In the genomic region with DNA sequence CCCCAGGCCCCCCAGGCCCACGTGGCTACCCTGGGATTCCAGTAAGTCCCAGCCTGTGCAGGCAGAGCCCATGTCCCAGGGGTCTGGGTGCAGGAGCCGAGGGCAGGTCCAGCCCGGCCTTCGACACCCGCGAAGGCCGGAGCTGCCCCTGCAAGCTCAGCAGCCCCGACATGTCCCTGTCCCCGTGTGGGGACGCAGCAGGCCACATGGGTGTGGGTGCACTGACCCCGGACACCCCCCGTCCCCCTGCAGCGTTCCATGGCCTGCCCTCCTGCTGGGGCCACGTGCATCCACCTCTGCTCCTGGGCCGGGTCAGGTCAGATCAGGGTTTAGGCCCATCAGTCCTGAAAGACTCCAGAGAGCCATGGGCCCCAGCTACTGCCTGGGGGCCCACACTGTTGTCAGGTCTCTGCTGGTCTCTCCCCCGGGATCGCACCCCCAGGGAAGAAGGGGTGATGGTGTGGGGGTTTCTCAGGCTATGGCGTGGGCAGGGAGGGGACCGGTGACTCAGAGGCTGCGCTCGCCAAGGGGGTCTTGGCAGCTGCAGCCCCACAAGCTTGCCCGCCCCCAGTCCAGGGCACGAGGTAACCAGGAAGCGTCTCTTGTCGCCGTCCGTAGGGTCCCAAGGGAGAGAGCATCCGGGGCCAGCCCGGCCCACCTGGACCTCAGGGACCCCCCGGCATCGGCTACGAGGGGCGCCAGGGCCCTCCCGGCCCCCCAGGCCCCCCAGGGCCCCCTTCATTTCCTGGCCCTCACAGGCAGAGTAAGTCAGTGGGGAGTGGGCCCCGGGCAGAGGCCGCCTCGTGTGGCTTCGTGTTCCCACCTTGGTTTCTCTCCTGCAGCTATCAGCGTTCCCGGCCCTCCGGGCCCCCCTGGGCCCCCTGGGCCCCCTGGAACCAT, we compare ENCODE assay signal across 19 cellular contexts. TPM values are rescaled to one million over a fixed set of nuclear protein-coding genes. Genes with fewer than 3 reads are reported as not detected.
A peak's percentile ranks its signal among the peaks of the same experiment; 100 is the strongest.
DNase-seq lines count a peak whose midpoint lies in the region; ATAC-seq and TF ChIP-seq lines count a peak whose summit lies in the region.
"Had no signal": no experiment of that assay in that cellular context is flagged by ENCODE, and none has a peak within 500 bp of the region (broad histone marks: within the 10 kb centered on the region; RNA-seq: fewer than 3 reads in every experiment).

No MANE protein-coding gene starts in this region.

- no peaks in the 10 kb centered on the region for H3K27me3 Mint-ChIP-seq in chondrocyte (ENCODE audit: low read depth)
- no peaks in the 10 kb centered on the region for H3K27me3 Mint-ChIP-seq in activated naive CD8-positive, alpha-beta T cell treated with anti-CD3 and anti-CD28 coated beads for 36 hours
- H3K27me3 Mint-ChIP-seq: activated CD4-positive, alpha-beta T cell treated with anti-CD3 and anti-CD28 coated beads, Interleukin-2, amount 10 ng/mL, durations not matched to agents 7 days and 5 days; activated naive CD4-positive, alpha-beta T cell treated with anti-CD3 and anti-CD28 coated beads, Interleukin-2, amount 50 U/mL, for 24 hours; activated T-helper 17 cell treated with anti-CD3 and anti-CD28 coated beads, Interleukin-2, amount 50 U/mL, for 72 hours; CD4-positive, alpha-beta T cell; central memory CD8-positive, alpha-beta T cell; naive thymus-derived CD4-positive, alpha-beta T cell had no signal

- 80 to 85% (median 81%) methylated on average over 28 to 41 of the region's 41 CpGs for WGBS in psoas muscle, 3 donors

- peaks cover 15% of the 10 kb centered on the region for H3K36me3 Mint-ChIP-seq in chondrocyte (ENCODE audit: low read depth)
- peaks cover 1% of the 10 kb centered on the region for H3K36me3 Mint-ChIP-seq in activated naive CD8-positive, alpha-beta T cell treated with anti-CD3 and anti-CD28 coated beads for 36 hours

- no peak overlapping the region for H3K4me3 Mint-ChIP-seq in chondrocyte (ENCODE audit: unreplicated experiment)
- no peak overlapping the region for H3K4me3 Mint-ChIP-seq in activated naive CD8-positive, alpha-beta T cell treated with anti-CD3 and anti-CD28 coated beads for 36 hours
- H3K4me3 Mint-ChIP-seq: activated CD4-positive, alpha-beta T cell treated with anti-CD3 and anti-CD28 coated beads, Interleukin-2, amount 10 ng/mL, durations not matched to agents 7 days and 5 days; activated naive CD4-positive, alpha-beta T cell treated with anti-CD3 and anti-CD28 coated beads, Interleukin-2, amount 50 U/mL, for 24 hours; activated T-helper 17 cell treated with anti-CD3 and anti-CD28 coated beads, Interleukin-2, amount 50 U/mL, for 72 hours; CD4-positive, alpha-beta T cell; central memory CD8-positive, alpha-beta T cell; naive thymus-derived CD4-positive, alpha-beta T cell had no signal

- no peak overlapping the region for H3K27ac Mint-ChIP-seq in chondrocyte (ENCODE audit: unreplicated experiment)
- H3K27ac Mint-ChIP-seq in activated naive CD8-positive, alpha-beta T cell treated with anti-CD3 and anti-CD28 coated beads for 36 hours: no peak overlapping the region
- H3K27ac Mint-ChIP-seq: activated CD4-positive, alpha-beta T cell treated with anti-CD3 and anti-CD28 coated beads, Interleukin-2, amount 10 ng/mL, durations not matched to agents 7 days and 5 days; activated T-helper 17 cell treated with anti-CD3 and anti-CD28 coated beads, Interleukin-2, amount 50 U/mL, for 72 hours; CD4-positive, alpha-beta T cell had no signal

- H3K9me3 Mint-ChIP-seq in chondrocyte (ENCODE audit: low read depth): no peaks in the 10 kb centered on the region
- H3K9me3 Mint-ChIP-seq in activated naive CD8-positive, alpha-beta T cell treated with anti-CD3 and anti-CD28 coated beads for 36 hours: peaks cover 1% of the 10 kb centered on the region
- H3K9me3 Mint-ChIP-seq: activated naive CD4-positive, alpha-beta T cell treated with anti-CD3 and anti-CD28 coated beads, Interleukin-2, amount 50 U/mL, for 24 hours; activated T-helper 17 cell treated with anti-CD3 and anti-CD28 coated beads, Interleukin-2, amount 50 U/mL, for 72 hours; CD4-positive, alpha-beta T cell; central memory CD8-positive, alpha-beta T cell had no signal

- H3K4me1 ChIP-seq in psoas muscle: no peaks in the 10 kb centered on the region
- H3K4me1 ChIP-seq: vagina had no signal

- no peak overlapping the region for H3K4me3 ChIP-seq in psoas muscle
- H3K4me3 ChIP-seq: MG63, vagina had no signal

- intact Hi-C loops in psoas muscle (cut with DNase I): no loop called here

- no peak for TF ChIP-seq CTCF in C4-2B (conservative IDR thresholded peaks at IDR 0.05)
- TF ChIP-seq CTCF in chondrocyte (IDR thresholded peaks at IDR 0.05): no peak
- no peak for TF ChIP-seq CTCF in psoas muscle (IDR thresholded peaks at IDR 0.05)

- H3K27me3 ChIP-seq in psoas muscle (ENCODE audit: insufficient read depth in 3 of 3, low read length in 2 of 3): peaks cover 0 to 2% (median 0%) of the 10 kb centered on the region in 3 donors
- H3K27me3 ChIP-seq: MG63, vagina had no signal

- no peaks in the 10 kb centered on the region for H3K4me1 Mint-ChIP-seq in chondrocyte (ENCODE audit: low read depth)
- H3K4me1 Mint-ChIP-seq in activated naive CD8-positive, alpha-beta T cell treated with anti-CD3 and anti-CD28 coated beads for 36 hours: no peaks in the 10 kb centered on the region
- H3K4me1 Mint-ChIP-seq: activated CD4-positive, alpha-beta T cell treated with anti-CD3 and anti-CD28 coated beads, Interleukin-2, amount 10 ng/mL, durations not matched to agents 7 days and 5 days; central memory CD8-positive, alpha-beta T cell had no signal

- H3K36me3 ChIP-seq in psoas muscle (ENCODE audit: insufficient read depth in 1 of 2, low read depth in 1 of 2): no peaks in the 10 kb centered on the region
- H3K36me3 ChIP-seq: MG63, vagina had no signal

- no peak for ATAC-seq in left lobe of liver
- ATAC-seq in psoas muscle: no peak
- ATAC-seq in HG03565 (IDR thresholded peaks at IDR 0.05; ENCODE audit: unreplicated experiment): no peak
- no peak for ATAC-seq in HG02970 (IDR thresholded peaks at IDR 0.05; ENCODE audit: low FRiP score, unreplicated experiment)
- ATAC-seq in HG03442 (IDR thresholded peaks at IDR 0.05; ENCODE audit: unreplicated experiment): no peak
- ATAC-seq: activated T-helper 17 cell treated with anti-CD3 and anti-CD28 coated beads, Interleukin-2, amount 50 U/mL, for 72 hours; naive thymus-derived CD4-positive, alpha-beta T cell; SK-N-SH treated with all-trans-retinoic acid at 6 μM for 48 hours had no signal

- H3K9me3 ChIP-seq in psoas muscle: no peaks in the 10 kb centered on the region
- H3K9me3 ChIP-seq: vagina had no signal

- DNase-seq in chondrocyte (ENCODE audit: low spot score) (peak; percentile 77), left lobe of liver (ENCODE audit: low spot score) (peak; percentile 47), psoas muscle (peak; percentile 12 to 41)
- no peak for DNase-seq in activated naive CD8-positive, alpha-beta T cell treated with anti-CD3 and anti-CD28 coated beads for 36 hours
- DNase-seq: activated CD4-positive, alpha-beta T cell treated with anti-CD3 and anti-CD28 coated beads, Interleukin-2, amount 10 ng/mL, durations not matched to agents 7 days and 5 days; CD4-positive, alpha-beta T cell; EL; MG63; naive thymus-derived CD4-positive, alpha-beta T cell had no signal

- H3K27ac ChIP-seq in C4-2B (peak overlapping the region; percentile 56), psoas muscle (no peak overlapping the region)
- H3K27ac ChIP-seq: RWPE1, vagina had no signal

RNA-seq across cellular contexts. Expression of a gene that starts 37.5 kb away (rescaled TPM):
- total RNA-seq in chondrocyte (6.5 to 12.7 TPM (median 7.8 TPM) in 3 replicates), left lobe of liver (13.7 TPM), psoas muscle (1 to 10 TPM; 1.4 to 2.8 (median 1.9) TPM)
- polyA plus RNA-seq in psoas muscle: 1 to 10 TPM; 2.3 to 3.8 (median 3.1) TPM
- 10 to 100 TPM; 63.2 to 64.0 TPM for total RNA-seq in activated naive CD8-positive, alpha-beta T cell treated with anti-CD3 and anti-CD28 coated beads for 36 hours
